ENCODE assay signal across 15 cellular contexts in genomic region chr10:89518876-89519842, GRCh38. TPM values are rescaled to one million over a fixed set of nuclear protein-coding genes. Genes with fewer than 3 reads are reported as not detected.
DNase-seq lines count a peak whose midpoint lies in the region; ATAC-seq, FAIRE-seq and TF ChIP-seq lines count a peak whose summit lies in the region.
"Had no signal": no experiment of that assay in that cellular context is flagged by ENCODE, and none has a peak within 500 bp of the region (broad histone marks: within the 10 kb centered on the region; RNA-seq: fewer than 3 reads in every experiment).

No MANE protein-coding gene starts in this region.

- H2AFZ ChIP-seq in HepG2 (ENCODE audit: low read length) = no peak overlapping the region

- no peak overlapping the region for H3K27ac ChIP-seq in HepG2 (ENCODE audit: extremely low read length, insufficient read depth, low read length)
- no peak overlapping the region for H3K27ac ChIP-seq in right lobe of liver
- H3K27ac ChIP-seq in esophagus muscularis mucosa (replicated peaks in 1 of 4) = peak overlapping the region in 3 of 4 donors; percentile 54 to 61 (median 56)
- H3K27ac ChIP-seq: left lung, ovary had no signal

- H3K4me3 ChIP-seq in HepG2 (replicated peaks in 1 of 3; ENCODE audit: insufficient read depth in 1 of 3, low read depth in 2 of 3, low read length in 3 of 3) = no peak overlapping the region
- H3K4me3 ChIP-seq in right lobe of liver = no peak overlapping the region
- no peak overlapping the region for H3K4me3 ChIP-seq in esophagus muscularis mucosa
- H3K4me3 ChIP-seq: left lung, ovary had no signal

- FAIRE-seq in HepG2 (lab: Jason Lieb, UNC) = no peak
- FAIRE-seq: A204.1 had no signal

- H3K36me3 ChIP-seq in HepG2 (replicated peaks in 1 of 2; ENCODE audit: control insufficient read depth in 1 of 2, insufficient read depth in 2 of 2, low read length in 2 of 2) (no peaks in the 10 kb centered on the region), right lobe of liver (no peaks in the 10 kb centered on the region), esophagus muscularis mucosa (no peaks in the 10 kb centered on the region)
- H3K36me3 ChIP-seq: left lung, ovary had no signal

- TF ChIP-seq EP300 in HepG2 (IDR thresholded peaks at IDR 0.05; ENCODE audit: low read depth in 2 of 2, low read length in 2 of 2) (no peak), HepG2 (CRISPR knock-in tag; IDR thresholded peaks at IDR 0.05; ENCODE audit: borderline replicate concordance) (no peak), esophagus muscularis mucosa (IDR thresholded peaks at IDR 0.05) (no peak)

- CTCF ChIA-PET in HepG2 (lab: Yijun Ruan, JAX; ENCODE audit: low intra/inter-chr PET ratio, low total read pairs) = no interaction called here

- no peaks in the 10 kb centered on the region for H3K9me3 ChIP-seq in HepG2 (ENCODE audit: low read length)
- H3K9me3 ChIP-seq in right lobe of liver = no peaks in the 10 kb centered on the region
- H3K9me3 ChIP-seq in esophagus muscularis mucosa = no peaks in the 10 kb centered on the region
- H3K9me3 ChIP-seq: left lung, ovary had no signal

- no peak overlapping the region for H3K9ac ChIP-seq in HepG2 (ENCODE audit: insufficient read depth, low read depth, low read length)

- H3K4me1 ChIP-seq in HepG2 (ENCODE audit: insufficient read depth, low read length) (peaks cover 8% of the 10 kb centered on the region; the same call in 1 of the 2 replicates), right lobe of liver (peaks cover 0 to 13% (median 4%) of the 10 kb centered on the region in 4 donors), esophagus muscularis mucosa (peaks cover 27 to 41% (median 39%) of the 10 kb centered on the region in 4 donors)
- H3K4me1 ChIP-seq: left lung had no signal

- H3K27me3 ChIP-seq in HepG2 (ENCODE audit: control insufficient read depth in 1 of 2, insufficient read depth in 2 of 2, low read length in 2 of 2) (no peaks in the 10 kb centered on the region; a peak in 1 of 5 replicates), right lobe of liver (no peaks in the 10 kb centered on the region), esophagus muscularis mucosa (no peaks in the 10 kb centered on the region)
- H3K27me3 ChIP-seq: left lung, ovary had no signal

- intact Hi-C loops in HepG2 (cut with micrococcal nuclease; ENCODE audit: unreplicated experiment) (no loop called here), right lobe of liver (cut with DNase I) (no loop called here), esophagus muscularis mucosa (cut with DNase I) (no loop called here), CD14-positive monocyte (cut with micrococcal nuclease) (no loop called here)

- TF ChIP-seq RAD21 in HepG2 (CRISPR knock-in tag; IDR thresholded peaks at IDR 0.05) = no peak

- in situ Hi-C loops in HepG2 (cut with HindIII; ENCODE audit: extremely low pct_ligation_motif_present, low pct_unique_long_range_greater_than_20kb) = no loop called here

- 53% methylated on average over 12 of the region's 12 CpGs for WGBS in HepG2 (ENCODE audit: low lambda C conversion rate)
- 85% methylated on average over 12 of the region's 12 CpGs for WGBS in right lobe of liver (ENCODE audit: insufficient coverage, low coverage, low lambda C conversion rate, missing lambda C conversion rate)
- WGBS in esophagus muscularis mucosa = 83% methylated on average over 12 of the region's 12 CpGs

- no peaks in the 10 kb centered on the region for H3K79me2 ChIP-seq in HepG2 (ENCODE audit: insufficient read depth, low read length)

- H3K36me3 Mint-ChIP-seq in mesothelial cell of epicardium (no peaks in the 10 kb centered on the region), CD14-positive monocyte (no peaks in the 10 kb centered on the region)

- H3K27ac Mint-ChIP-seq in mesothelial cell of epicardium = peak overlapping the region; percentile 87
- H3K27ac Mint-ChIP-seq in CD14-positive monocyte = no peak overlapping the region
- H3K27ac Mint-ChIP-seq: activated T-helper 17 cell treated with anti-CD3 and anti-CD28 coated beads, Interleukin-2, amount 50 U/mL, for 72 hours had no signal

- no peak for TF ChIP-seq CTCF in HepG2 (CRISPR knock-in tag; IDR thresholded peaks at IDR 0.05)
- TF ChIP-seq CTCF in right lobe of liver (IDR thresholded peaks at IDR 0.05) = no peak
- TF ChIP-seq CTCF in esophagus muscularis mucosa (IDR thresholded peaks at IDR 0.05) = no peak
- no peak for TF ChIP-seq CTCF in mesothelial cell of epicardium (IDR thresholded peaks at IDR 0.05; ENCODE audit: unreplicated experiment)
- no peak for TF ChIP-seq CTCF in CD14-positive monocyte (IDR thresholded peaks at IDR 0.05)

- H4K20me1 ChIP-seq in HepG2 (ENCODE audit: insufficient read depth, low read length) = no peaks in the 10 kb centered on the region

- POLR2A ChIA-PET in HepG2 (lab: Yijun Ruan, JAX) = no interaction called here

- DNase-seq in HepG2 (ENCODE audit: low spot score) (no peak), right lobe of liver (no peak), esophagus muscularis mucosa (ENCODE audit: extremely low spot score) (no peak), mesothelial cell of epicardium (ENCODE audit: low spot score in 2 of 2, unreplicated experiment in 2 of 2) (no peak), CD14-positive monocyte (ENCODE audit: low spot score) (no peak)
- DNase-seq: activated CD4-positive, alpha-beta T cell treated with anti-CD3 and anti-CD28 coated beads for 48 hours; cerebellar nuclear complex; left lung; MV-4-11 had no signal

- ATAC-seq in HepG2 (no peak), right lobe of liver (no peak), HG02763 (IDR thresholded peaks at IDR 0.05; ENCODE audit: unreplicated experiment) (no peak), HG03097 (IDR thresholded peaks at IDR 0.05; ENCODE audit: low FRiP score, unreplicated experiment) (no peak)
- no peak for ATAC-seq in activated CD4-positive, CD25-positive, alpha-beta regulatory T cell treated with anti-CD3 and anti-CD28 coated beads, Interleukin-2, amount 50 U/mL, for 24 hours
- ATAC-seq: activated T-helper 17 cell treated with anti-CD3 and anti-CD28 coated beads, Interleukin-2, amount 50 U/mL, for 72 hours; left lung had no signal

- H3K9me3 Mint-ChIP-seq in mesothelial cell of epicardium (no peaks in the 10 kb centered on the region), CD14-positive monocyte (no peaks in the 10 kb centered on the region)
- H3K9me3 Mint-ChIP-seq: activated T-helper 17 cell treated with anti-CD3 and anti-CD28 coated beads, Interleukin-2, amount 50 U/mL, for 72 hours had no signal

- no peak overlapping the region for H3K4me3 Mint-ChIP-seq in mesothelial cell of epicardium
- no peak overlapping the region for H3K4me3 Mint-ChIP-seq in CD14-positive monocyte
- H3K4me3 Mint-ChIP-seq: activated T-helper 17 cell treated with anti-CD3 and anti-CD28 coated beads, Interleukin-2, amount 50 U/mL, for 72 hours had no signal

- no TSS peak for BruUV-seq in HepG2 (replicated peaks; lab: Mats Ljungman, UMichigan)

- H3K27me3 Mint-ChIP-seq in mesothelial cell of epicardium (ENCODE audit: low read depth) (no peaks in the 10 kb centered on the region), CD14-positive monocyte (ENCODE audit: low read depth in 3 of 3) (peaks cover 0 to 8% (median 5%) of the 10 kb centered on the region in 3 donors)

- H3K4me1 Mint-ChIP-seq in mesothelial cell of epicardium (peaks cover 34% of the 10 kb centered on the region), CD14-positive monocyte (no peaks in the 10 kb centered on the region)
- H3K4me1 Mint-ChIP-seq: activated T-helper 17 cell treated with anti-CD3 and anti-CD28 coated beads, Interleukin-2, amount 50 U/mL, for 72 hours had no signal

- TF ChIP-seq POLR2A in HepG2 (IDR thresholded peaks at IDR 0.05; ENCODE audit: insufficient read depth in 1 of 2, low read depth in 2 of 2, low read length in 2 of 2) (no peak), right lobe of liver (IDR thresholded peaks at IDR 0.05) (no peak), esophagus muscularis mucosa (IDR thresholded peaks at IDR 0.05; ENCODE audit: low read depth) (no peak)

- no peak overlapping the region for H3K4me2 ChIP-seq in HepG2 (ENCODE audit: low read depth, low read length)

TF ChIP-seq in HepG2, 621 proteins besides CTCF, POLR2A, EP300 and RAD21 (continues in another document):
- peak; percentile 66 to 77; a peak in 3 of 4 replicates for TF ChIP-seq MAFK (conservative IDR thresholded peaks at IDR 0.05 in 1 of 2, IDR thresholded peaks at IDR 0.05 in 1 of 2; ENCODE audit: low read length in 2 of 2)
- TF ChIP-seq MAFF (IDR thresholded peaks at IDR 0.05; ENCODE audit: low read depth, low read length) = peak; percentile 61

RNA-seq across cellular contexts. Expression of gene SLC16A12, which starts 16.2 kb away (rescaled TPM):
- 0.02 TPM in 1 of 2 replicates, not detected in the other for total RNA-seq in HepG2 (2016; rRNA removed; fragmentation: Illumina TruSeq; extraction: Trizol)
- total RNA-seq in HepG2 (2016; cell fraction: cytosol; rRNA removed; fragmentation: Illumina TruSeq; extraction: Trizol; ENCODE audit: low read depth) = not detected in 2 replicates
- total RNA-seq in HepG2 (2016; cell fraction: insoluble cytoplasmic fraction; rRNA removed; fragmentation: Illumina TruSeq; extraction: Trizol) = 0.04 TPM in 1 of 2 replicates, not detected in the other
- 0.03 TPM in 1 of 2 replicates, not detected in the other for total RNA-seq in HepG2 (2016; cell fraction: membrane; rRNA removed; fragmentation: Illumina TruSeq; extraction: Trizol)
- total RNA-seq in HepG2 (2016; cell fraction: nucleus; rRNA removed; fragmentation: Illumina TruSeq; extraction: Trizol) = 0.06 TPM in 1 of 2 replicates, not detected in the other
- polyA plus RNA-seq in HepG2 (2011; rRNA removed) = 0.07 TPM in 1 of 2 replicates, not detected in the other
- 0.01 TPM in 2 replicates for polyA plus RNA-seq in HepG2 (2011; cell fraction: cytosol; rRNA removed)
- not detected in 2 replicates for polyA plus RNA-seq in HepG2 (2011; cell fraction: nucleus; rRNA removed)
- polyA plus RNA-seq in HepG2 (2012) = not detected in 2 replicates
- polyA plus RNA-seq in HepG2 (2016; cell fraction: cytosol; fragmentation: Illumina TruSeq; extraction: Trizol; ENCODE audit: low read depth) = not detected in 2 replicates
- not detected in 2 replicates for polyA plus RNA-seq in HepG2 (2016; cell fraction: insoluble cytoplasmic fraction; fragmentation: Illumina TruSeq; extraction: Trizol; ENCODE audit: low read depth)
- polyA plus RNA-seq in HepG2 (2016; cell fraction: membrane; fragmentation: Illumina TruSeq; extraction: Trizol; ENCODE audit: low read depth) = not detected in 2 replicates
- not detected in 2 replicates for polyA plus RNA-seq in HepG2 (2016; cell fraction: nucleus; fragmentation: Illumina TruSeq; extraction: Trizol; ENCODE audit: insufficient read depth, low read depth)
- not detected in 2 replicates for polyA minus RNA-seq in HepG2 (2011; rRNA and poly(A)+ RNA removed; ENCODE audit: low replicate concordance)
- not detected in 2 replicates for polyA minus RNA-seq in HepG2 (2011; cell fraction: cytosol; rRNA and poly(A)+ RNA removed)
- not detected in 2 replicates for polyA minus RNA-seq in HepG2 (2011; cell fraction: nucleus; rRNA and poly(A)+ RNA removed)
- total RNA-seq in right lobe of liver = 1 to 10 TPM in 2 of 6 experiments, under 1 TPM in 4; 0.20 to 6.1 (median 0.80) TPM
- 1 to 10 TPM in 3 of 4 donors, under 1 TPM in 1; 0.83 to 2.2 (median 1.9) TPM for total RNA-seq in esophagus muscularis mucosa
- total RNA-seq in mesothelial cell of epicardium = 3.0 to 3.1 TPM (median 3.1 TPM) in 3 replicates
- polyA plus RNA-seq in CD14-positive monocyte = under 1 TPM in 1 of 2 donors, not detected in 1; 0.04 TPM
- total RNA-seq: activated T-helper 17 cell treated with anti-CD3 and anti-CD28 coated beads, Interleukin-2, amount 50 U/mL, for 72 hours had no signal

Comparison
In these comparisons a context has a peak if more than half of its experiments do, and no peak if none do; other contexts are left out.
1. H3K27ac ChIP-seq: peak in esophagus muscularis mucosa (3 of 4); none in HepG2 (single experiment) and right lobe of liver (0 of 3).